In genomic region chr1:219316066-219316465, GRCh38 we compare ENCODE assay signal across 31 cellular contexts.
"Had no signal": no experiment of that assay in that cellular context is flagged by ENCODE, and none has a peak within 500 bp of the region (broad histone marks: within the 10 kb centered on the region; RNA-seq: fewer than 3 reads in every experiment).

No MANE protein-coding gene starts in this region.

- H3K27me3 ChIP-seq: ascending aorta, cardiac muscle cell, colonic mucosa had no signal

- ATAC-seq: activated CD4-positive, alpha-beta T cell treated with anti-CD3 and anti-CD28 coated beads for 36 hours; activated CD4-positive, CD25-positive, alpha-beta regulatory T cell treated with anti-CD3 and anti-CD28 coated beads, Interleukin-2, amount 50 U/mL, for 24 hours; activated CD8-positive, alpha-beta memory T cell treated with anti-CD3 and anti-CD28 coated beads, Interleukin-2, amount 10 ng/mL, durations not matched to agents 7 days and 5 days; activated CD8-positive, alpha-beta T cell treated with anti-CD3 and anti-CD28 coated beads, Interleukin-2, amount 10 ng/mL, durations not matched to agents 7 days and 5 days; activated naive CD4-positive, alpha-beta T cell treated with anti-CD3 and anti-CD28 coated beads, Interleukin-2, amount 50 U/mL, for 72 hours; T-helper 17 cell; WTC11 had no signal

- H3K9me3 ChIP-seq: colonic mucosa had no signal

- FAIRE-seq: bronchial epithelial cell had no signal

- H3K27ac ChIP-seq: ascending aorta, cardiac muscle cell, colonic mucosa, WERI-Rb-1 had no signal

- H3K4me3 ChIP-seq: ascending aorta, cardiac muscle cell, colonic mucosa had no signal

- H3K36me3 ChIP-seq: ascending aorta, cardiac muscle cell, colonic mucosa, WERI-Rb-1 had no signal

- DNase-seq: activated CD4-positive, alpha-beta memory T cell treated with anti-CD3 and anti-CD28 coated beads, Interleukin-2, amount 10 ng/mL, durations not matched to agents 7 days and 5 days; activated CD4-positive, alpha-beta T cell treated with anti-CD3 and anti-CD28 coated beads for 1 hour; activated CD4-positive, alpha-beta T cell treated with anti-CD3 and anti-CD28 coated beads for 36 hours; activated CD4-positive, alpha-beta T cell treated with anti-CD3 and anti-CD28 coated beads for 48 hours; activated CD4-positive, alpha-beta T cell treated with anti-CD3 and anti-CD28 coated beads, Interleukin-2, amount 10 ng/mL, durations not matched to agents 7 days and 5 days; activated CD4-positive, alpha-beta T cell treated with anti-CD3 and anti-CD28 coated beads, Interleukin-2, amount 50 U/mL, for 48 hours; activated CD4-positive, CD25-positive, alpha-beta regulatory T cell; activated CD8-positive, alpha-beta memory T cell treated with anti-CD3 and anti-CD28 coated beads for 24 hours; activated CD8-positive, alpha-beta memory T cell treated with anti-CD3 and anti-CD28 coated beads, Interleukin-2, amount 10 ng/mL, durations not matched to agents 7 days and 5 days; activated CD8-positive, alpha-beta memory T cell treated with anti-CD3 and anti-CD28 coated beads, Interleukin-2, amount 50 U/mL, for 48 hours; activated CD8-positive, alpha-beta T cell treated with anti-CD3 and anti-CD28 coated beads, Interleukin-2, amount 10 ng/mL, durations not matched to agents 7 days and 5 days; activated effector memory CD4-positive, alpha-beta T cell treated with Interleukin-2 at 50 U/mL for 16 hours; activated gamma-delta T cell; activated naive CD4-positive, alpha-beta T cell treated with anti-CD3 and anti-CD28 coated beads, Interleukin-2, amount 50 U/mL, for 16 hours; activated naive CD4-positive, alpha-beta T cell treated with Interleukin-2 at 50 U/mL for 16 hours; activated naive CD8-positive, alpha-beta T cell treated with anti-CD3 and anti-CD28 coated beads for 36 hours; activated T-cell treated with anti-CD3 and anti-CD28 coated beads, Interleukin-2, amount 50 U/mL, for 24 hours; activated T-cell treated with anti-CD3 and anti-CD28 coated beads, Interleukin-2, amount 50 U/mL, for 48 hours; amygdala; anterior cingulate cortex; caudate nucleus; cerebellar nuclear complex; colonic mucosa; T-helper 17 cell; WERI-Rb-1 had no signal

- H3K4me1 ChIP-seq: ascending aorta, colonic mucosa had no signal
